Comparison of ENCODE assay signal across 8 cellular contexts in genomic region chr20:37676440-37676839, GRCh38.
"Had no signal": no experiment of that assay in that cellular context is flagged by ENCODE, and none has a peak within 500 bp of the region (broad histone marks: within the 10 kb centered on the region; RNA-seq: fewer than 3 reads in every experiment).

No MANE protein-coding gene starts in this region.

- DNase-seq: GDM1, GF-D8 had no signal

- FAIRE-seq: G401.6, GM12878, GM12891, GM12892, GM18507, GM19239 had no signal

- ATAC-seq: GM12878 had no signal

- H3K4me3 ChIP-seq: GM12878 had no signal
